Comparison of ENCODE assay signal across 16 cellular contexts in the genomic region with DNA sequence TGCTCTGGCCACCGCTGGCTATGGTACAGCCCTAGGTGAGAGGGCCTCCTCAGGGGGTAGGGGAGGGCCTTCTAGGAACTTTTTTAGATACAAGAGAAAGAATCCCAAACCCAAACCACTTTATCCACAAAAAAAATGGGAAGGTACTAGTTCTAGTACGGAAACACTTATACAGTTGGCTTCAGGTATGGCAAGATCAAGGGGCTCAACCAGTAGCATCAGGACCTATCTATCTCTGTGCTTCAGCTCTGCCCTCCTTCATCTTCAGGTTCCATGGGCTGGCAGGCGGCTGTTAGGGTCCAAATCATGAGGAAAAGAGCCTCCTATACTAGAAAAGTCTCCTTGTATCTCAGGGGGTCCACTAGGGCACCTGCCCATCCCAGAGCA. TPM values are rescaled to one million over a fixed set of nuclear protein-coding genes. Genes with fewer than 3 reads are reported as not detected.
DNase-seq lines count a peak whose midpoint lies in the region; ATAC-seq, FAIRE-seq and TF ChIP-seq lines count a peak whose summit lies in the region.
"Had no signal": no experiment of that assay in that cellular context is flagged by ENCODE, and none has a peak within 500 bp of the region (broad histone marks: within the 10 kb centered on the region; RNA-seq: fewer than 3 reads in every experiment).

No MANE protein-coding gene starts in this region.

- H3K9me3 Mint-ChIP-seq in CD4-positive, CD25-positive, alpha-beta regulatory T cell, result no peaks in the 10 kb centered on the region
- H3K9me3 Mint-ChIP-seq in astrocyte (ENCODE audit: unreplicated experiment), result no peaks in the 10 kb centered on the region
- H3K9me3 Mint-ChIP-seq in neural progenitor cell, result peaks cover 2% of the 10 kb centered on the region
- H3K9me3 Mint-ChIP-seq: mesothelial cell of epicardium had no signal

- H3K27me3 Mint-ChIP-seq in CD4-positive, CD25-positive, alpha-beta regulatory T cell, result no peaks in the 10 kb centered on the region
- no peaks in the 10 kb centered on the region for H3K27me3 Mint-ChIP-seq in astrocyte (ENCODE audit: low read depth, unreplicated experiment)
- H3K27me3 Mint-ChIP-seq in neural progenitor cell (ENCODE audit: insufficient read depth, low read depth), result peaks cover 5% of the 10 kb centered on the region

- H3K27me3 ChIP-seq in CD4-positive, CD25-positive, alpha-beta regulatory T cell (ENCODE audit: control insufficient read depth, insufficient read depth, low read length), result no peaks in the 10 kb centered on the region
- H3K27me3 ChIP-seq in astrocyte (ENCODE audit: insufficient read depth, low read length) (no peaks in the 10 kb centered on the region), neural progenitor cell (peaks cover 14% of the 10 kb centered on the region), adrenal gland (no peaks in the 10 kb centered on the region)
- H3K27me3 ChIP-seq: foreskin keratinocyte had no signal

- no peak for DNase-seq in CD4-positive, CD25-positive, alpha-beta regulatory T cell
- DNase-seq in HFF-Myc (ENCODE audit: extremely low read depth, low read depth), result no peak
- DNase-seq in astrocyte (ENCODE audit: low read depth), result no peak
- no peak for DNase-seq in neural progenitor cell (ENCODE audit: low spot score)
- DNase-seq in adrenal gland, result no peak
- no peak for DNase-seq in NOMO-1 treated with dmso at 0.1 percent for 144 hours (lab: John Stamatoyannopoulos, UW; ENCODE audit: unreplicated experiment)
- DNase-seq: activated CD4-positive, alpha-beta T cell treated with anti-CD3 and anti-CD28 coated beads for 1 hour; foreskin keratinocyte; GDM1; NCI-H1092 treated with DMSO at 0.1 percent for 48 hours; NCI-H446; stimulated activated CD4-positive, alpha-beta T cell treated with anti-CD3 and anti-CD28 coated beads, Interleukin-2, amount 100 ng/mL, for 24 hours; stimulated activated CD8-positive, alpha-beta memory T cell treated with anti-CD3 and anti-CD28 coated beads, Interleukin-4, amount 100 ng/mL, for 48 hours had no signal

- H3K79me2 ChIP-seq in astrocyte (ENCODE audit: insufficient read depth, low read length) (peaks cover 18% of the 10 kb centered on the region), neural progenitor cell (ENCODE audit: low read depth) (no peaks in the 10 kb centered on the region)

- TF ChIP-seq CTCF in HFF-Myc (IDR thresholded peaks at IDR 0.05; ENCODE audit: low read depth, low read length, missing control alignments), result no peak
- TF ChIP-seq CTCF in astrocyte (IDR thresholded peaks at IDR 0.05; ENCODE audit: insufficient read depth, low read depth, low read length), result no peak
- no peak for TF ChIP-seq CTCF in neural progenitor cell (IDR thresholded peaks at IDR 0.05)
- no peak for TF ChIP-seq CTCF in adrenal gland (IDR thresholded peaks at IDR 0.05)

- H3K27ac Mint-ChIP-seq in CD4-positive, CD25-positive, alpha-beta regulatory T cell, result peak overlapping the region; percentile 59 to 96 (median 80)
- no peak overlapping the region for H3K27ac Mint-ChIP-seq in astrocyte (ENCODE audit: unreplicated experiment)
- no peak overlapping the region for H3K27ac Mint-ChIP-seq in neural progenitor cell

- no peak overlapping the region for H3K27ac ChIP-seq in CD4-positive, CD25-positive, alpha-beta regulatory T cell (ENCODE audit: insufficient read depth, low read length, poor library complexity, severe bottlenecking)
- H3K27ac ChIP-seq in astrocyte (ENCODE audit: low read depth, low read length) (no peak overlapping the region), neural progenitor cell (no peak overlapping the region), adrenal gland (no peak overlapping the region)
- H3K27ac ChIP-seq: foreskin keratinocyte had no signal

- H3K4me3 Mint-ChIP-seq in CD4-positive, CD25-positive, alpha-beta regulatory T cell, result peak overlapping the region; percentile 91 to 94 (median 93)
- H3K4me3 Mint-ChIP-seq in astrocyte (ENCODE audit: unreplicated experiment) (peak overlapping the region; percentile 88), neural progenitor cell (peak overlapping the region; percentile 50)

- no peak for ATAC-seq in CD4-positive, CD25-positive, alpha-beta regulatory T cell (ENCODE audit: low read depth in 2 of 2)
- ATAC-seq in HG03280 (IDR thresholded peaks at IDR 0.05; ENCODE audit: unreplicated experiment) (no peak), GM18870 (IDR thresholded peaks at IDR 0.05; ENCODE audit: unreplicated experiment) (no peak)

- H3K36me3 ChIP-seq in CD4-positive, CD25-positive, alpha-beta regulatory T cell (ENCODE audit: control insufficient read depth, insufficient read depth, low read length), result peaks cover 21% of the 10 kb centered on the region
- H3K36me3 ChIP-seq in astrocyte (ENCODE audit: insufficient read depth, low read length) (peaks cover 5% of the 10 kb centered on the region), neural progenitor cell (no peaks in the 10 kb centered on the region), adrenal gland (replicated peaks in 1 of 2) (peaks cover 0 to 54% of the 10 kb centered on the region in 2 donors)

- H3K4me2 ChIP-seq in astrocyte (ENCODE audit: low read length), result peak overlapping the region; percentile 96
- H3K4me2 ChIP-seq in neural progenitor cell, result no peak overlapping the region

- H3K4me1 Mint-ChIP-seq in CD4-positive, CD25-positive, alpha-beta regulatory T cell, result peaks cover 0 to 28% (median 15%) of the 10 kb centered on the region in 4 donors
- H3K4me1 Mint-ChIP-seq in astrocyte (ENCODE audit: low read depth, unreplicated experiment) (peaks cover 2% of the 10 kb centered on the region), neural progenitor cell (peaks cover 8% of the 10 kb centered on the region)

- peaks cover 20% of the 10 kb centered on the region for H3K4me1 ChIP-seq in CD4-positive, CD25-positive, alpha-beta regulatory T cell (ENCODE audit: control insufficient read depth, insufficient read depth, low read length, poor library complexity, severe bottlenecking)
- H3K4me1 ChIP-seq in astrocyte (ENCODE audit: insufficient read depth, low read length), result peaks cover 9% of the 10 kb centered on the region
- H3K4me1 ChIP-seq in neural progenitor cell, result no peaks in the 10 kb centered on the region
- H3K4me1 ChIP-seq in adrenal gland (replicated peaks in 1 of 2), result peaks cover 0 to 12% of the 10 kb centered on the region in 2 donors

- H3K9ac ChIP-seq in astrocyte (ENCODE audit: low read length) (no peak overlapping the region), neural progenitor cell (no peak overlapping the region)

- H3K9me3 ChIP-seq in CD4-positive, CD25-positive, alpha-beta regulatory T cell (ENCODE audit: control insufficient read depth in 2 of 2, low read length in 2 of 2), result no peaks in the 10 kb centered on the region
- H3K9me3 ChIP-seq in astrocyte (ENCODE audit: insufficient read depth, low read depth, low read length) (no peaks in the 10 kb centered on the region), neural progenitor cell (ENCODE audit: low read depth) (no peaks in the 10 kb centered on the region), adrenal gland (replicated peaks in 1 of 3) (no peaks in the 10 kb centered on the region)

- intact Hi-C loops in adrenal gland (cut with DNase I), result no loop called here

- H3F3A ChIP-seq in neural progenitor cell (ENCODE audit: low read depth), result peaks cover 9% of the 10 kb centered on the region

- peaks cover 6% of the 10 kb centered on the region for H3K36me3 Mint-ChIP-seq in CD4-positive, CD25-positive, alpha-beta regulatory T cell
- peaks cover 11% of the 10 kb centered on the region for H3K36me3 Mint-ChIP-seq in astrocyte (ENCODE audit: low read depth, unreplicated experiment)
- peaks cover 8% of the 10 kb centered on the region for H3K36me3 Mint-ChIP-seq in neural progenitor cell

- 92 to 100% (median 94%) methylated on average over 3 of the region's 3 CpGs for WGBS in adrenal gland, 4 donors

- no peak for TF ChIP-seq POLR2A in adrenal gland (IDR thresholded peaks at IDR 0.05)

- H3K4me3 ChIP-seq in CD4-positive, CD25-positive, alpha-beta regulatory T cell (ENCODE audit: low read depth, low read length), result no peak overlapping the region
- peak overlapping the region; percentile 74 for H3K4me3 ChIP-seq in HFF-Myc (replicated peaks; ENCODE audit: low read depth, low read length)
- no peak overlapping the region for H3K4me3 ChIP-seq in astrocyte (ENCODE audit: insufficient read depth, low read depth, low read length)
- no peak overlapping the region for H3K4me3 ChIP-seq in neural progenitor cell
- no peak overlapping the region for H3K4me3 ChIP-seq in adrenal gland

- H2AFZ ChIP-seq in astrocyte (ENCODE audit: low read depth, low read length) (no peak overlapping the region), neural progenitor cell (replicated peaks) (no peak overlapping the region)

- H4K20me1 ChIP-seq in astrocyte (ENCODE audit: insufficient read depth, low read length) (peaks cover 7% of the 10 kb centered on the region), neural progenitor cell (ENCODE audit: low read depth) (peaks cover 7% of the 10 kb centered on the region)

- FAIRE-seq in astrocyte (lab: Jason Lieb, UNC), result no peak

RNA-seq across cellular contexts. Expression of a gene that starts 1.8 kb away (rescaled TPM):
- 38.2 TPM for total RNA-seq in CD4-positive, CD25-positive, alpha-beta regulatory T cell
- 1 to 10 TPM; 6.6 to 9.3 (median 8.5) TPM for polyA plus RNA-seq in CD4-positive, CD25-positive, alpha-beta regulatory T cell
- total RNA-seq in astrocyte, result 25.8 and 26.6 TPM in 2 replicates
- total RNA-seq in neural progenitor cell (ENCODE audit: low replicate concordance), result 6.3 and 22.5 TPM in 2 replicates
- 10 to 100 TPM; 16.8 to 69.6 (median 44.9) TPM for total RNA-seq in adrenal gland
- 10 to 100 TPM; 11.9 to 34.6 (median 20.5) TPM for polyA plus RNA-seq in adrenal gland

RNA-seq across cellular contexts. Expression of a gene that starts 8.2 kb away (rescaled TPM):
- total RNA-seq in CD4-positive, CD25-positive, alpha-beta regulatory T cell, result 61.2 TPM
- polyA plus RNA-seq in CD4-positive, CD25-positive, alpha-beta regulatory T cell, result 100 to 1,000 TPM; 205 to 244 (median 237) TPM
- total RNA-seq in astrocyte (114 and 138 TPM in 2 replicates), neural progenitor cell (ENCODE audit: low replicate concordance) (88.2 and 95.6 TPM in 2 replicates), adrenal gland (100 to 1,000 TPM in 7 of 8 donors, 10 to 100 TPM in 1; 95.8 to 224 (median 137) TPM)
- 100 to 1,000 TPM; 134 to 459 (median 340) TPM for polyA plus RNA-seq in adrenal gland

RNA-seq across cellular contexts. Expression of a gene that starts 29.2 kb away (rescaled TPM):
- total RNA-seq in CD4-positive, CD25-positive, alpha-beta regulatory T cell, result 4.5 TPM
- polyA plus RNA-seq in CD4-positive, CD25-positive, alpha-beta regulatory T cell, result under 1 TPM; 0.46 to 0.82 (median 0.54) TPM
- total RNA-seq in astrocyte, result 9.5 and 10.6 TPM in 2 replicates
- total RNA-seq in neural progenitor cell (ENCODE audit: low replicate concordance), result 6.7 and 20.4 TPM in 2 replicates
- 10 to 100 TPM in 4 of 8 donors, 1 to 10 TPM in 4; 5.8 to 15.4 (median 10.2) TPM for total RNA-seq in adrenal gland
- 1 to 10 TPM; 1.7 to 6.4 (median 3.2) TPM for polyA plus RNA-seq in adrenal gland

Comparison
In these comparisons a context has a peak if more than half of its experiments do, and no peak if none do; other contexts are left out.
1. H3K27ac Mint-ChIP-seq: peak in CD4-positive, CD25-positive, alpha-beta regulatory T cell (3 of 3); none in astrocyte (single experiment) and neural progenitor cell (single experiment).
2. Peak in every context shown above with its lines, with median percentiles within 50 percentile points of each other: H3K4me3 Mint-ChIP-seq.